In genomic region chr11:3810951-3811350, GRCh38 we compare ENCODE assay signal across 18 cellular contexts.
"Had no signal": no experiment of that assay in that cellular context is flagged by ENCODE, and none has a peak within 500 bp of the region (broad histone marks: within the 10 kb centered on the region; RNA-seq: fewer than 3 reads in every experiment).

No MANE protein-coding gene starts in this region.

- H3K27me3 ChIP-seq: body of pancreas, esophagus muscularis mucosa, stomach, testis, upper lobe of right lung had no signal

- H3K9me3 ChIP-seq: body of pancreas, esophagus muscularis mucosa, mucosa of descending colon, stomach, testis, upper lobe of right lung had no signal

- DNase-seq: activated B cell treated with CpG ODN at 0.5 μM for 24 hours; activated CD4-positive, alpha-beta T cell treated with anti-CD3 and anti-CD28 coated beads, Interleukin-2, amount 10 ng/mL, durations not matched to agents 24 days and 14 days; activated naive CD8-positive, alpha-beta T cell treated with anti-CD3 and anti-CD28 coated beads for 36 hours; amygdala; body of pancreas; central memory CD4-positive, alpha-beta T cell; left colon; mucosa of descending colon; natural killer cell; stimulated activated CD4-positive, alpha-beta T cell treated with anti-CD3 and anti-CD28 coated beads, Interleukin-12 subunit alpha, Interleukin-12 subunit beta, amount 100 ng/mL, for 4 hours; stimulated activated CD4-positive, alpha-beta T cell treated with anti-CD3 and anti-CD28 coated beads, Interleukin-2, amount 100 ng/mL, for 24 hours; stomach; T-helper 17 cell; testis; upper lobe of right lung had no signal

- H3K27ac ChIP-seq: body of pancreas, coronary artery, esophagus muscularis mucosa, stomach, testis, upper lobe of right lung had no signal

- ATAC-seq: body of pancreas, left colon, mucosa of descending colon, natural killer cell, sciatic nerve, T-helper 17 cell, upper lobe of right lung had no signal

- H3K36me3 ChIP-seq: esophagus muscularis mucosa, stomach, upper lobe of right lung had no signal

- H3K4me3 ChIP-seq: body of pancreas, coronary artery, esophagus muscularis mucosa, mucosa of descending colon, stomach, testis, upper lobe of right lung had no signal
